ENCODE assay signal across 21 cellular contexts in the genomic region with DNA sequence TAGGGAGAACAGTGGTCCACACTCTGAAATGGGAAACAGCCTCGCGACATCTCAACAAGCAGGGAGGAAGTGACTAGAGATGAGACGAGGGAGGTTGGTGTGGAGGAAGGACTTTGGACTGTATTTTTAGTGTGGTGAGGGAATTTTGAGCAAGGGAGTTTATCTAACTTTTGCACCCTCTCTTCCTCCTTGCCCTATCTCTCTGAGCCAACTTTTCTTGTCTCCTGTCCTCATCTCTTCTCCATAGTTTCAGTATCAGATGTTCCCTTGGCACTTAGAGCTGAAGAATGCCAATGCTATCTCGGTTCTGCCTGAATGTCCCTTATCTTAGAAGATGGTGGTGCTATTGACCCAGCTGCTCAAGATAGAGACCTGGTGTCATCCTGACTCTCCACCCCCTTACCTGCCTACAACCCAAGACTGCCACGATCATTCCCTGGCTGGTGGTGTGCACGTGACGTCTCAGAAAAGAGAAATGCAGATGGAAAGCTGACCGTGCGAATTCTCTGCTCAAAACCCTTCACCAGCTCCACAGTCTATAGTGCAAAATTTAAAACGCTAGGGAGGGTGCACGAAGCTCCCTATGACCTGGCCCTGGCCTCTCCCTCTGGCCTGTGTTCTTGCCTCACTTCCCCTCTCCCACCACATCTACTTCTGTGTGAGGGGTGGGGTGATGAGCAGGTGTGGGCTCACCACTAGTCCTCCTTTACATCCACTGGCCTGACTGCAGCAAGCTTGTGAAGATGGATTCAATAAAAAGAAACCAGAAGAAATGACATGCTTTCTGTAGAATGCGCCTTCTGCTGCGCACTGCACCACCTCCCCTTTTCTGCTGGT. TPM values are rescaled to one million over a fixed set of nuclear protein-coding genes. Genes with fewer than 3 reads are reported as not detected.
A peak's percentile ranks its signal among the peaks of the same experiment; 100 is the strongest.
DNase-seq lines count a peak whose midpoint lies in the region; ATAC-seq and TF ChIP-seq lines count a peak whose summit lies in the region.
"Had no signal": no experiment of that assay in that cellular context is flagged by ENCODE, and none has a peak within 500 bp of the region (broad histone marks: within the 10 kb centered on the region; RNA-seq: fewer than 3 reads in every experiment).

No MANE protein-coding gene starts in this region.

- H3K27me3 ChIP-seq in heart right ventricle (no peaks in the 10 kb centered on the region), spleen (replicated peaks in 1 of 7) (no peaks in the 10 kb centered on the region)
- H3K27me3 ChIP-seq: gastrocnemius medialis, MG63, sigmoid colon had no signal

- TF ChIP-seq CTCF in heart right ventricle (IDR thresholded peaks at IDR 0.05) (no peak), spleen (IDR thresholded peaks at IDR 0.05 in 8 of 11, conservative IDR thresholded peaks at IDR 0.05 in 3 of 11) (no peak)

- intact Hi-C loops in activated naive CD4-positive, alpha-beta T cell treated with anti-CD3 and anti-CD28 coated beads for 36 hours (cut with micrococcal nuclease): no loop called here
- intact Hi-C loops in heart right ventricle (cut with DNase I) (no loop called here), spleen (cut with DNase I; ENCODE audit: low total_unique reads) (no loop called here)

- H3K4me3 Mint-ChIP-seq in activated naive CD4-positive, alpha-beta T cell treated with anti-CD3 and anti-CD28 coated beads for 36 hours: peak overlapping the region; percentile 43
- peak overlapping the region; percentile 53 for H3K4me3 Mint-ChIP-seq in activated naive CD8-positive, alpha-beta T cell treated with anti-CD3 and anti-CD28 coated beads for 36 hours
- peak overlapping the region; percentile 14 to 63 for H3K4me3 Mint-ChIP-seq in stimulated activated naive B cell treated with anti-CD40 and anti-IgM and Interleukin-4, amounts not matched to agents 10 μg/mL and 1 μg/mL and 100 μg/mL, for 72 hours
- H3K4me3 Mint-ChIP-seq: type B pancreatic cell had no signal

- no peaks in the 10 kb centered on the region for H3K27me3 Mint-ChIP-seq in activated naive CD4-positive, alpha-beta T cell treated with anti-CD3 and anti-CD28 coated beads for 36 hours (ENCODE audit: low read depth)
- H3K27me3 Mint-ChIP-seq in activated naive CD8-positive, alpha-beta T cell treated with anti-CD3 and anti-CD28 coated beads for 36 hours: no peaks in the 10 kb centered on the region
- H3K27me3 Mint-ChIP-seq in stimulated activated naive B cell treated with anti-CD40 and anti-IgM and Interleukin-4, amounts not matched to agents 10 μg/mL and 1 μg/mL and 100 μg/mL, for 72 hours: no peaks in the 10 kb centered on the region
- H3K27me3 Mint-ChIP-seq: type B pancreatic cell had no signal

- no peak for DNase-seq in activated naive CD4-positive, alpha-beta T cell treated with anti-CD3 and anti-CD28 coated beads for 36 hours
- no peak for DNase-seq in activated naive CD4-positive, alpha-beta T cell treated with anti-CD3 and anti-CD28 coated beads, Interleukin-2, amount 50 U/mL, for 16 hours
- DNase-seq in NOMO-1 (lab: John Stamatoyannopoulos, UW; ENCODE audit: unreplicated experiment in 2 of 2): peak; percentile 21 to 29
- no peak for DNase-seq in activated naive CD8-positive, alpha-beta T cell treated with anti-CD3 and anti-CD28 coated beads for 36 hours
- DNase-seq in stimulated activated naive B cell treated with anti-CD40 and anti-IgM and Interleukin-4, amounts not matched to agents 10 μg/mL and 1 μg/mL and 100 μg/mL, for 72 hours: no peak
- no peak for DNase-seq in heart right ventricle
- no peak for DNase-seq in spleen
- DNase-seq: activated CD8-positive, alpha-beta memory T cell treated with anti-CD3 and anti-CD28 coated beads for 24 hours; central memory CD4-positive, alpha-beta T cell; gastrocnemius medialis; GOT3; MG63; NCI-H69; sigmoid colon; stimulated activated CD4-positive, alpha-beta T cell treated with anti-CD3 and anti-CD28 coated beads, Interleukin-4, amount 100 ng/mL, for 1 hour; T-helper 9 cell had no signal

- peak overlapping the region in 1 of 10 donors; percentile 26 for H3K27ac ChIP-seq in heart right ventricle
- peak overlapping the region in 3 of 8 donors; percentile 4 to 62 (median 7) for H3K27ac ChIP-seq in spleen
- H3K27ac ChIP-seq: gastrocnemius medialis, sigmoid colon had no signal

- H3K36me3 Mint-ChIP-seq in activated naive CD4-positive, alpha-beta T cell treated with anti-CD3 and anti-CD28 coated beads for 36 hours (ENCODE audit: low read depth): peaks cover 2% of the 10 kb centered on the region
- H3K36me3 Mint-ChIP-seq in activated naive CD8-positive, alpha-beta T cell treated with anti-CD3 and anti-CD28 coated beads for 36 hours: peaks cover 7% of the 10 kb centered on the region
- peaks cover 2 to 4% of the 10 kb centered on the region in 2 donors for H3K36me3 Mint-ChIP-seq in stimulated activated naive B cell treated with anti-CD40 and anti-IgM and Interleukin-4, amounts not matched to agents 10 μg/mL and 1 μg/mL and 100 μg/mL, for 72 hours
- H3K36me3 Mint-ChIP-seq: type B pancreatic cell had no signal

- CTCF ChIA-PET in activated naive CD4-positive, alpha-beta T cell treated with anti-CD3 and anti-CD28 coated beads for 36 hours (lab: Charles Lee): no interaction called here

- no peak for ATAC-seq in stimulated activated naive B cell treated with anti-CD40 and anti-IgM and Interleukin-4, amounts not matched to agents 10 μg/mL and 1 μg/mL and 100 μg/mL, for 72 hours (replicated peaks)
- ATAC-seq in heart right ventricle (no peak), HG03442 (IDR thresholded peaks at IDR 0.05; ENCODE audit: unreplicated experiment) (no peak)
- ATAC-seq: gastrocnemius medialis had no signal

- H3K4me3 ChIP-seq in heart right ventricle: no peak overlapping the region
- H3K4me3 ChIP-seq in spleen: no peak overlapping the region
- H3K4me3 ChIP-seq: gastrocnemius medialis, lung, MG63, sigmoid colon had no signal

- H3K4me1 Mint-ChIP-seq in activated naive CD4-positive, alpha-beta T cell treated with anti-CD3 and anti-CD28 coated beads for 36 hours (ENCODE audit: low read depth): peaks cover 15% of the 10 kb centered on the region
- peaks cover 15% of the 10 kb centered on the region for H3K4me1 Mint-ChIP-seq in activated naive CD8-positive, alpha-beta T cell treated with anti-CD3 and anti-CD28 coated beads for 36 hours
- peaks cover 7 to 13% of the 10 kb centered on the region in 2 donors for H3K4me1 Mint-ChIP-seq in stimulated activated naive B cell treated with anti-CD40 and anti-IgM and Interleukin-4, amounts not matched to agents 10 μg/mL and 1 μg/mL and 100 μg/mL, for 72 hours

- 89 to 93% methylated on average over 12 to 13 of the region's 13 CpGs for WGBS in heart right ventricle, 2 donors
- WGBS in spleen, 5 donors: 55 to 72% (median 64%) methylated on average over 13 of the region's 13 CpGs

- H3K4me1 ChIP-seq in heart right ventricle (no peaks in the 10 kb centered on the region), spleen (peaks cover 0 to 11% (median 0%) of the 10 kb centered on the region in 6 donors)
- H3K4me1 ChIP-seq: gastrocnemius medialis, sigmoid colon had no signal

- TF ChIP-seq POLR2A in spleen (IDR thresholded peaks at IDR 0.05): no peak

- H3K9me3 ChIP-seq in heart right ventricle: no peaks in the 10 kb centered on the region
- H3K9me3 ChIP-seq in spleen: no peaks in the 10 kb centered on the region
- H3K9me3 ChIP-seq: gastrocnemius medialis, MG63, sigmoid colon had no signal

- no peaks in the 10 kb centered on the region for H3K9me3 Mint-ChIP-seq in activated naive CD4-positive, alpha-beta T cell treated with anti-CD3 and anti-CD28 coated beads for 36 hours
- no peaks in the 10 kb centered on the region for H3K9me3 Mint-ChIP-seq in activated naive CD8-positive, alpha-beta T cell treated with anti-CD3 and anti-CD28 coated beads for 36 hours
- no peaks in the 10 kb centered on the region for H3K9me3 Mint-ChIP-seq in stimulated activated naive B cell treated with anti-CD40 and anti-IgM and Interleukin-4, amounts not matched to agents 10 μg/mL and 1 μg/mL and 100 μg/mL, for 72 hours
- H3K9me3 Mint-ChIP-seq: type B pancreatic cell had no signal

- H3K36me3 ChIP-seq in heart right ventricle (peaks cover 0 to 44% (median 0%) of the 10 kb centered on the region in 9 donors), spleen (peaks cover 0 to 44% (median 0%) of the 10 kb centered on the region in 6 donors)
- H3K36me3 ChIP-seq: MG63 had no signal

- H3K27ac Mint-ChIP-seq in activated naive CD4-positive, alpha-beta T cell treated with anti-CD3 and anti-CD28 coated beads for 36 hours: peak overlapping the region; percentile 14
- H3K27ac Mint-ChIP-seq in activated naive CD8-positive, alpha-beta T cell treated with anti-CD3 and anti-CD28 coated beads for 36 hours: no peak overlapping the region
- no peak overlapping the region for H3K27ac Mint-ChIP-seq in stimulated activated naive B cell treated with anti-CD40 and anti-IgM and Interleukin-4, amounts not matched to agents 10 μg/mL and 1 μg/mL and 100 μg/mL, for 72 hours
- H3K27ac Mint-ChIP-seq: type B pancreatic cell had no signal

RNA-seq across cellular contexts. Expression of a gene that starts 20.9 kb away (rescaled TPM):
- total RNA-seq in activated naive CD4-positive, alpha-beta T cell treated with anti-CD3 and anti-CD28 coated beads for 36 hours: 10 to 100 TPM; 23.9 to 24.3 TPM
- 10 to 100 TPM; 16.2 to 17.9 TPM for total RNA-seq in activated naive CD8-positive, alpha-beta T cell treated with anti-CD3 and anti-CD28 coated beads for 36 hours
- 10 to 100 TPM; 31.8 to 50.6 (median 40.3) TPM for total RNA-seq in heart right ventricle
- polyA plus RNA-seq in heart right ventricle: 10 to 100 TPM; 18.4 to 20.8 TPM
- 100 to 1,000 TPM in 3 of 7 donors, 10 to 100 TPM in 4; 76.5 to 122 (median 90.7) TPM for total RNA-seq in spleen
- 10 to 100 TPM; 24.3 to 45.9 (median 31.8) TPM for polyA plus RNA-seq in spleen

RNA-seq across cellular contexts. Expression of a gene that starts 21.7 kb away (rescaled TPM):
- 100 to 1,000 TPM; 124 to 127 TPM for total RNA-seq in activated naive CD4-positive, alpha-beta T cell treated with anti-CD3 and anti-CD28 coated beads for 36 hours
- total RNA-seq in activated naive CD8-positive, alpha-beta T cell treated with anti-CD3 and anti-CD28 coated beads for 36 hours: 100 to 1,000 TPM; 181 to 190 TPM
- 10 to 100 TPM; 18.8 to 31.9 (median 26.6) TPM for total RNA-seq in heart right ventricle
- 10 to 100 TPM; 25.0 to 25.5 TPM for polyA plus RNA-seq in heart right ventricle
- 10 to 100 TPM; 32.0 to 54.4 (median 39.3) TPM for total RNA-seq in spleen
- 10 to 100 TPM; 34.0 to 42.7 (median 38.8) TPM for polyA plus RNA-seq in spleen

RNA-seq across cellular contexts. Expression of a gene that starts 33.5 kb away (rescaled TPM):
- 1 to 10 TPM; 1.0 to 1.4 TPM for total RNA-seq in activated naive CD4-positive, alpha-beta T cell treated with anti-CD3 and anti-CD28 coated beads for 36 hours
- total RNA-seq in activated naive CD8-positive, alpha-beta T cell treated with anti-CD3 and anti-CD28 coated beads for 36 hours: 1 to 10 TPM; 2.5 to 3.4 TPM
- total RNA-seq in heart right ventricle (10 to 100 TPM; 13.6 to 32.1 (median 22.0) TPM), spleen (10 to 100 TPM; 22.1 to 40.3 (median 36.1) TPM)
- polyA plus RNA-seq in heart right ventricle (10 to 100 TPM in 1 of 2 donors, 1 to 10 TPM in 1; 5.9 to 25.2 TPM), spleen (1 to 10 TPM; 7.4 to 8.4 (median 7.9) TPM)

RNA-seq across cellular contexts. Expression of a gene that starts 50.1 kb away (rescaled TPM):
- total RNA-seq in activated naive CD4-positive, alpha-beta T cell treated with anti-CD3 and anti-CD28 coated beads for 36 hours: not detected
- total RNA-seq in activated naive CD8-positive, alpha-beta T cell treated with anti-CD3 and anti-CD28 coated beads for 36 hours: not detected
- under 1 TPM in 3 of 10 donors, not detected in 7; 0.28 to 0.47 (median 0.28) TPM for total RNA-seq in heart right ventricle
- polyA plus RNA-seq in heart right ventricle: not detected
- 1 to 10 TPM in 2 of 7 donors, not detected in 5; 1.3 to 4.9 TPM for total RNA-seq in spleen
- polyA plus RNA-seq in spleen: not detected
- total RNA-seq: gastrocnemius medialis, HT1080 had no signal
- polyA plus RNA-seq: adipose tissue, lung, sigmoid colon had no signal

Comparison
In these comparisons a context has a peak if more than half of its experiments do, and no peak if none do; other contexts are left out.
1. DNase-seq: peak in NOMO-1 (2 of 2); none in activated naive CD4-positive, alpha-beta T cell treated with anti-CD3 and anti-CD28 coated beads for 36 hours (single experiment), activated naive CD4-positive, alpha-beta T cell treated with anti-CD3 and anti-CD28 coated beads, Interleukin-2, amount 50 U/mL, for 16 hours (single experiment), activated naive CD8-positive, alpha-beta T cell treated with anti-CD3 and anti-CD28 coated beads for 36 hours (single experiment), stimulated activated naive B cell treated with anti-CD40 and anti-IgM and Interleukin-4, amounts not matched to agents 10 μg/mL and 1 μg/mL and 100 μg/mL, for 72 hours (single experiment), heart right ventricle (0 of 2) and spleen (single experiment).
2. Peak in every context shown above with its lines, with median percentiles within 50 percentile points of each other: H3K4me3 Mint-ChIP-seq.